Comparison of ENCODE assay signal across 1 cellular context in genomic region chr14:54488646-54489317, GRCh38.
TF ChIP-seq lines count a peak whose summit lies in the region.

TSS of gene GMFB (minus strand) at chr14:54488980. CDS start at chr14:54488927, 53 bp downstream.

TF ChIP-seq in HEK293, 187 proteins besides CTCF, POLR2A, EP300 and RAD21 (continued from another document):
- TF ChIP-seq ZNF518A (tag by site-specific recombination; conservative IDR thresholded peaks at IDR 0.05; ENCODE audit: low read depth), result peak; percentile 26; the same call in 1 of the 2 replicates
- TF ChIP-seq ZSCAN5A (tag by site-specific recombination; IDR thresholded peaks at IDR 0.05), result no peak
- TF ChIP-seq GLIS1 (tag by site-specific recombination; IDR thresholded peaks at IDR 0.05), result peak; percentile 15; the same call in 1 of the 2 replicates
- peak; percentile 62; the same call in 1 of the 2 replicates for TF ChIP-seq HIC1 (tag by site-specific recombination; IDR thresholded peaks at IDR 0.05)
